In genomic region chr2:100588071-100588786, GRCh38 we compare ENCODE assay signal across 8 cellular contexts. TPM values are rescaled to one million over a fixed set of nuclear protein-coding genes. Genes with fewer than 3 reads are reported as not detected.
DNase-seq lines count a peak whose midpoint lies in the region; ATAC-seq and TF ChIP-seq lines count a peak whose summit lies in the region.

No MANE protein-coding gene starts in this region.

- no peaks in the 10 kb centered on the region for H3K9me3 ChIP-seq in IMR-90 (ENCODE audit: control insufficient read depth, insufficient read depth, low read length)

- 0 out of 2 replicates have a peak, but pooled peaks cover 3% of the 10 kb centered on the region for H3K9me1 ChIP-seq in IMR-90 (ENCODE audit: insufficient read depth, low read length)

- no peak overlapping the region for H3K18ac ChIP-seq in IMR-90 (ENCODE audit: low read depth, low read length)

- H3K4me1 ChIP-seq in IMR-90 (ENCODE audit: control insufficient read depth, insufficient read depth, low read length) = no peaks in the 10 kb centered on the region

- no peak overlapping the region for H3K56ac ChIP-seq in IMR-90 (ENCODE audit: extremely low read depth, insufficient read depth, low read length)

- H3K14ac ChIP-seq in IMR-90 (replicated peaks; ENCODE audit: low read depth, low read length) = no peak overlapping the region

- H2BK15ac ChIP-seq in IMR-90 (ENCODE audit: low read depth, low read length) = no peak overlapping the region

- no peak overlapping the region for H2AK9ac ChIP-seq in IMR-90 (replicated peaks; ENCODE audit: low read depth, low read length, poor library complexity)

- H3K4me3 Mint-ChIP-seq in activated CD4-positive, alpha-beta T cell treated with anti-CD3 and anti-CD28 coated beads, Interleukin-2, amount 10 ng/mL, durations not matched to agents 24 days and 14 days = peak overlapping the region; percentile 32
- H3K4me3 Mint-ChIP-seq in stimulated activated memory B cell treated with anti-CD40 and anti-IgM and Interleukin-4, amounts not matched to agents 10 μg/mL and 1 μg/mL and 100 μg/mL, for 72 hours = no peak overlapping the region

- no peaks in the 10 kb centered on the region for H3K36me3 Mint-ChIP-seq in activated CD4-positive, alpha-beta T cell treated with anti-CD3 and anti-CD28 coated beads, Interleukin-2, amount 10 ng/mL, durations not matched to agents 24 days and 14 days (ENCODE audit: low read depth)
- no peaks in the 10 kb centered on the region for H3K36me3 Mint-ChIP-seq in stimulated activated memory B cell treated with anti-CD40 and anti-IgM and Interleukin-4, amounts not matched to agents 10 μg/mL and 1 μg/mL and 100 μg/mL, for 72 hours

- no peak overlapping the region for H3K9ac ChIP-seq in IMR-90 (ENCODE audit: low read depth, low read length)

- no peak overlapping the region for H4K8ac ChIP-seq in IMR-90 (ENCODE audit: low read depth in 2 of 2, low read length in 2 of 2)

- BruUV-seq in IMR-90 (replicated peaks; lab: Mats Ljungman, UMichigan) = no TSS peak

- no peak overlapping the region for H3K4me3 ChIP-seq in IMR-90 (ENCODE audit: insufficient read depth, low read depth, low read length)

- H3K23ac ChIP-seq in IMR-90 (ENCODE audit: low read depth, low read length) = no peak overlapping the region

- H2BK5ac ChIP-seq in IMR-90 (ENCODE audit: low read depth, low read length, poor library complexity, severe bottlenecking) = no peak overlapping the region

- no peaks in the 10 kb centered on the region for H3K79me1 ChIP-seq in IMR-90 (ENCODE audit: low read depth in 1 of 2, low read length in 2 of 2)

- CTCF ChIA-PET in IMR-90 (lab: Yijun Ruan, JAX) (no interaction called here), HEK293T (lab: Yijun Ruan, JAX) (no interaction called here)

- TF ChIP-seq CTCF in IMR-90 (conservative IDR thresholded peaks at IDR 0.05; ENCODE audit: low read depth, low read length) = no peak

- in situ Hi-C loops in IMR-90 (cut with MboI; ENCODE audit: low sequenced_read_pairs) = no loop called here

- H3K4ac ChIP-seq in IMR-90 (ENCODE audit: low read depth, low read length) = no peak overlapping the region

- intact Hi-C loops in activated CD4-positive, alpha-beta T cell treated with anti-CD3 and anti-CD28 coated beads, Interleukin-2, amount 10 ng/mL, durations not matched to agents 24 days and 14 days (cut with micrococcal nuclease) = loop anchor here (2.0 kb wide), 1 partner anchor 25 kb away; the partner anchor contains the start of gene PDCL3
- intact Hi-C loops in IMR-90 (cut with micrococcal nuclease) = no loop called here

- H2BK120ac ChIP-seq in IMR-90 (ENCODE audit: low read depth, low read length) = no peak overlapping the region

- H4K20me1 ChIP-seq in IMR-90 (ENCODE audit: insufficient read depth, low read length) = no peaks in the 10 kb centered on the region

- H2BK20ac ChIP-seq in IMR-90 (ENCODE audit: low read depth, low read length) = no peak overlapping the region

- no peaks in the 10 kb centered on the region for H3K9me3 Mint-ChIP-seq in activated CD4-positive, alpha-beta T cell treated with anti-CD3 and anti-CD28 coated beads, Interleukin-2, amount 10 ng/mL, durations not matched to agents 24 days and 14 days
- peaks cover 3% of the 10 kb centered on the region for H3K9me3 Mint-ChIP-seq in stimulated activated memory B cell treated with anti-CD40 and anti-IgM and Interleukin-4, amounts not matched to agents 10 μg/mL and 1 μg/mL and 100 μg/mL, for 72 hours

- H3K36me3 ChIP-seq in IMR-90 (ENCODE audit: control insufficient read depth, insufficient read depth, low read length) = no peaks in the 10 kb centered on the region

- H3K27ac Mint-ChIP-seq in activated CD4-positive, alpha-beta T cell treated with anti-CD3 and anti-CD28 coated beads, Interleukin-2, amount 10 ng/mL, durations not matched to agents 24 days and 14 days = peak overlapping the region; percentile 67
- no peak overlapping the region for H3K27ac Mint-ChIP-seq in stimulated activated memory B cell treated with anti-CD40 and anti-IgM and Interleukin-4, amounts not matched to agents 10 μg/mL and 1 μg/mL and 100 μg/mL, for 72 hours

- H3K4me1 Mint-ChIP-seq in activated CD4-positive, alpha-beta T cell treated with anti-CD3 and anti-CD28 coated beads, Interleukin-2, amount 10 ng/mL, durations not matched to agents 24 days and 14 days = peaks cover 39% of the 10 kb centered on the region
- peaks cover 27% of the 10 kb centered on the region for H3K4me1 Mint-ChIP-seq in stimulated activated memory B cell treated with anti-CD40 and anti-IgM and Interleukin-4, amounts not matched to agents 10 μg/mL and 1 μg/mL and 100 μg/mL, for 72 hours

- peak; percentile 85 for DNase-seq in activated CD4-positive, alpha-beta T cell treated with anti-CD3 and anti-CD28 coated beads, Interleukin-2, amount 10 ng/mL, durations not matched to agents 24 days and 14 days
- no peak for DNase-seq in activated CD4-positive, alpha-beta T cell treated with anti-CD3 and anti-CD28 coated beads, Interleukin-2, amount 50 U/mL, for 48 hours
- DNase-seq in IMR-90 (peak; percentile 66), amniotic epithelial cell (ENCODE audit: low read depth) (peak; percentile 97), GOT3 (lab: John Stamatoyannopoulos, UW) (no peak), HEK293T (ENCODE audit: extremely low spot score) (no peak)
- no peak for DNase-seq in effector CD8-positive, alpha-beta T cell (lab: John Stamatoyannopoulos, UW)

- no peak for TF ChIP-seq POLR2A in IMR-90 (IDR thresholded peaks at IDR 0.05; ENCODE audit: low read depth, low read length)

- peaks cover 5% of the 10 kb centered on the region for H3K27me3 Mint-ChIP-seq in activated CD4-positive, alpha-beta T cell treated with anti-CD3 and anti-CD28 coated beads, Interleukin-2, amount 10 ng/mL, durations not matched to agents 24 days and 14 days
- no peaks in the 10 kb centered on the region for H3K27me3 Mint-ChIP-seq in stimulated activated memory B cell treated with anti-CD40 and anti-IgM and Interleukin-4, amounts not matched to agents 10 μg/mL and 1 μg/mL and 100 μg/mL, for 72 hours

- ATAC-seq in IMR-90 (ENCODE audit: low read depth) = peak; percentile 40; the same call in 1 of the 2 replicates
- ATAC-seq in stimulated activated memory B cell treated with anti-CD40 and anti-IgM and Interleukin-4, amounts not matched to agents 10 μg/mL and 1 μg/mL and 100 μg/mL, for 72 hours = peak; percentile 63

- no peak overlapping the region for H4K91ac ChIP-seq in IMR-90 (ENCODE audit: insufficient read depth, low read depth, low read length)

- H4K5ac ChIP-seq in IMR-90 (ENCODE audit: low read depth, low read length) = no peak overlapping the region

- no peak overlapping the region for H2AK5ac ChIP-seq in IMR-90 (ENCODE audit: low read depth, low read length)

- dilution Hi-C loops in IMR-90 (cut with HindIII; ENCODE audit: low sequenced_read_pairs, unreplicated experiment) = no loop called here

- no CpG with 5 or more reads among the region's 7 CpGs for WGBS in IMR-90 (ENCODE audit: extremely low coverage in 2 of 2, insufficient read length in 1 of 2), 2 experiments

- no peak for TF ChIP-seq RAD21 in IMR-90 (IDR thresholded peaks at IDR 0.05; ENCODE audit: low read length)

- no peak overlapping the region for H3K4me2 ChIP-seq in IMR-90 (ENCODE audit: low read depth, low read length)

- H3K27ac ChIP-seq in IMR-90 (ENCODE audit: insufficient read depth, low read length) = no peak overlapping the region

- no peak overlapping the region for H2AFZ ChIP-seq in IMR-90 (replicated peaks; ENCODE audit: low read length, poor library complexity)

- peaks cover 3% of the 10 kb centered on the region; the same call in 1 of the 2 replicates for H3K27me3 ChIP-seq in IMR-90 (ENCODE audit: control insufficient read depth, insufficient read depth, low read length)

- POLR2A ChIA-PET in IMR-90 (lab: Charles Lee; ENCODE audit: unreplicated experiment) (no interaction called here), HEK293T (lab: Yijun Ruan, JAX) (no interaction called here)

TF ChIP-seq in IMR-90, 13 proteins besides CTCF, POLR2A, EP300 and RAD21:
- no peak for TF ChIP-seq ELK1 (IDR thresholded peaks at IDR 0.05; ENCODE audit: borderline replicate concordance, low read depth, low read length)
- peak; percentile 31; the same call in 1 of the 2 replicates for TF ChIP-seq CEBPB (IDR thresholded peaks at IDR 0.05; ENCODE audit: low read depth, low read length)
- TF ChIP-seq FOS (IDR thresholded peaks at IDR 0.05; ENCODE audit: low read depth, low read length) = peak; percentile 80

TF ChIP-seq in HEK293T, 16 proteins besides CTCF, POLR2A, EP300 and RAD21:
- TF ChIP-seq CTBP1 (IDR thresholded peaks at IDR 0.05; ENCODE audit: borderline replicate concordance) = no peak

RNA-seq across cellular contexts. Expression of gene PDCL3, which starts 25.4 kb away (rescaled TPM):
- total RNA-seq in activated CD4-positive, alpha-beta T cell treated with anti-CD3 and anti-CD28 coated beads, Interleukin-2, amount 10 ng/mL, durations not matched to agents 24 days and 14 days = 42.2 and 44.3 TPM in 2 replicates
- total RNA-seq in IMR-90 (2012; rRNA removed) = 9.5 and 22.8 TPM in 2 replicates
- 23.3 and 26.4 TPM in 2 replicates for polyA plus RNA-seq in IMR-90 (2012; rRNA removed)
- polyA plus RNA-seq in IMR-90 (2012; cell fraction: cytosol; rRNA removed) = 3.6 and 8.7 TPM in 2 replicates
- 0.48 and 4.9 TPM in 2 replicates for polyA plus RNA-seq in IMR-90 (2012; cell fraction: nucleus; rRNA removed; ENCODE audit: low replicate concordance)

Comparison
In these comparisons a context has a peak if more than half of its experiments do, and no peak if none do; other contexts are left out.
1. DNase-seq: peak in activated CD4-positive, alpha-beta T cell treated with anti-CD3 and anti-CD28 coated beads, Interleukin-2, amount 10 ng/mL, durations not matched to agents 24 days and 14 days (single experiment), IMR-90 (single experiment) and amniotic epithelial cell (single experiment); none in activated CD4-positive, alpha-beta T cell treated with anti-CD3 and anti-CD28 coated beads, Interleukin-2, amount 50 U/mL, for 48 hours (0 of 2), GOT3 (single experiment), HEK293T (single experiment) and effector CD8-positive, alpha-beta T cell (single experiment).